9 cellular contexts compared by ENCODE assay signal in the genomic region with DNA sequence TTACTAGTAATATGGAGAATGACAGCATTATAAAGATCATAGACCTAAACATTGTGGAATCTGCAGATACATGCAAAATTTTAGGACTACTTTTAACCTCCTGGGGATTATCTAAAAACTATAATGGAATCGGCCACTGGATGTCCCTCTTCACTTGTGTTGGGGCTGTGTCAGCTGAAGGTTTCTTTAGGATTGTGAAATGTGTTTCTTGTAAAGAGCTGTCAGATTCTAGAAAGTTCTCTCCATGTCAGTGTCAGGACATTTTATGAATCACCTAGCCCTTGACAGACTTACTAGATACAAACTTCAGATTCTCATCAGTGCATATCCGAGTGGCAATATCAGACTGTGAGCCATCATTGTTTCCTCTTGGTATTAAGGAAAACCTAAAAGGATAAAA.
DNase-seq lines count a peak whose midpoint lies in the region; ATAC-seq, FAIRE-seq and TF ChIP-seq lines count a peak whose summit lies in the region.
"Had no signal": no experiment of that assay in that cellular context is flagged by ENCODE, and none has a peak within 500 bp of the region (broad histone marks: within the 10 kb centered on the region; RNA-seq: fewer than 3 reads in every experiment).

No MANE protein-coding gene starts in this region.

- intact Hi-C loops in MCF 10A (cut with micrococcal nuclease): loop anchor here (1.0 kb wide), 1 partner anchor 372 kb away; no protein-coding TSS in a partner anchor
- intact Hi-C loops in breast epithelium (cut with DNase I; ENCODE audit: low total_unique reads): no loop called here

- H3K4me3 ChIP-seq in breast epithelium (no peak overlapping the region), OCI-LY3 (ENCODE audit: low read length) (no peak overlapping the region)

- DNase-seq in MCF 10A (ENCODE audit: unreplicated experiment) (peak; percentile 26), breast epithelium (ENCODE audit: low spot score in 2 of 2) (no peak), foreskin keratinocyte (peak in 1 of 2 donors; percentile 20), type B pancreatic cell (ENCODE audit: extremely low spot score, unreplicated experiment) (no peak), GM12891 (ENCODE audit: insufficient read length, low spot score) (no peak), GF-D8 (lab: John Stamatoyannopoulos, UW) (no peak)
- no peak for DNase-seq in activated naive CD4-positive, alpha-beta T cell treated with anti-CD3 and anti-CD28 coated beads, Interleukin-2, amount 50 U/mL, for 72 hours (ENCODE audit: low spot score in 2 of 2)
- DNase-seq: left colon had no signal

- TF ChIP-seq POLR2A in breast epithelium (IDR thresholded peaks at IDR 0.05) (no peak), GM12891 (IDR thresholded peaks at IDR 0.05; ENCODE audit: low read depth, low read length) (no peak)

- no peak overlapping the region for H3K4me2 ChIP-seq in OCI-LY3 (ENCODE audit: low read length)

- H3K27ac Mint-ChIP-seq in MCF 10A (ENCODE audit: low read depth, unreplicated experiment) (no peak overlapping the region), type B pancreatic cell (no peak overlapping the region)
- H3K27ac Mint-ChIP-seq in activated naive CD4-positive, alpha-beta T cell treated with anti-CD3 and anti-CD28 coated beads, Interleukin-2, amount 50 U/mL, for 72 hours: no peak overlapping the region

- TF ChIP-seq CTCF in MCF 10A (IDR thresholded peaks at IDR 0.05; ENCODE audit: unreplicated experiment) (no peak), breast epithelium (IDR thresholded peaks at IDR 0.05) (peak in 1 of 3 donors; percentile 16), OCI-LY3 (IDR thresholded peaks at IDR 0.05; ENCODE audit: low read depth, low read length) (peak; percentile 66), foreskin keratinocyte (conservative IDR thresholded peaks at IDR 0.05) (peak; percentile 43), type B pancreatic cell (conservative IDR thresholded peaks at IDR 0.05) (peak; percentile 65)

- H3K27me3 ChIP-seq in breast epithelium: no peaks in the 10 kb centered on the region
- no peaks in the 10 kb centered on the region for H3K27me3 ChIP-seq in OCI-LY3 (ENCODE audit: low read depth, low read length)
- H3K27me3 ChIP-seq in foreskin keratinocyte: no peaks in the 10 kb centered on the region

- ATAC-seq in foreskin keratinocyte: peak; percentile 50
- ATAC-seq in activated naive CD4-positive, alpha-beta T cell treated with anti-CD3 and anti-CD28 coated beads, Interleukin-2, amount 50 U/mL, for 72 hours: no peak
- ATAC-seq: left colon had no signal

- H2AFZ ChIP-seq in OCI-LY3 (ENCODE audit: low read depth, low read length): no peak overlapping the region

- POLR2A ChIA-PET in MCF 10A (lab: Yijun Ruan, JAX): no interaction called here

- H3K36me3 Mint-ChIP-seq in MCF 10A (ENCODE audit: insufficient read depth, unreplicated experiment): peaks cover 6% of the 10 kb centered on the region
- peaks cover 8% of the 10 kb centered on the region for H3K36me3 Mint-ChIP-seq in type B pancreatic cell
- no peaks in the 10 kb centered on the region for H3K36me3 Mint-ChIP-seq in activated naive CD4-positive, alpha-beta T cell treated with anti-CD3 and anti-CD28 coated beads, Interleukin-2, amount 50 U/mL, for 72 hours

- no peaks in the 10 kb centered on the region for H3K4me1 ChIP-seq in breast epithelium
- H3K4me1 ChIP-seq in OCI-LY3 (ENCODE audit: low read length): no peaks in the 10 kb centered on the region
- H3K4me1 ChIP-seq in foreskin keratinocyte: no peaks in the 10 kb centered on the region

- BruUV-seq in MCF 10A (replicated peaks; lab: Mats Ljungman, UMichigan): no TSS peak

- FAIRE-seq in GM12891 (lab: Jason Lieb, UNC): no peak

- H3K4me1 Mint-ChIP-seq in MCF 10A (ENCODE audit: insufficient read depth, unreplicated experiment) (no peaks in the 10 kb centered on the region), type B pancreatic cell (ENCODE audit: unreplicated experiment) (peaks cover 6% of the 10 kb centered on the region)

- no peaks in the 10 kb centered on the region for H3K36me3 ChIP-seq in breast epithelium
- H3K36me3 ChIP-seq in OCI-LY3 (replicated peaks; ENCODE audit: low read depth, low read length): peaks cover 2% of the 10 kb centered on the region

- no peaks in the 10 kb centered on the region for H3K79me2 ChIP-seq in OCI-LY3 (ENCODE audit: low read length)

- H4K20me1 ChIP-seq in OCI-LY3 (ENCODE audit: insufficient read depth, low read length): no peaks in the 10 kb centered on the region

- CTCF ChIA-PET in MCF 10A (lab: Yijun Ruan, JAX): interaction anchor here (0.6 to 0.7 kb wide), 2 partner anchors 90 to 106 kb away, joined by 3 read pairs; no protein-coding TSS in a partner anchor

- H3K27ac ChIP-seq in breast epithelium (no peak overlapping the region), OCI-LY3 (ENCODE audit: low read length) (no peak overlapping the region), foreskin keratinocyte (no peak overlapping the region)

- H3K9me3 Mint-ChIP-seq in MCF 10A (ENCODE audit: unreplicated experiment): peaks cover 12% of the 10 kb centered on the region
- H3K9me3 Mint-ChIP-seq in type B pancreatic cell: peaks cover 6% of the 10 kb centered on the region
- H3K9me3 Mint-ChIP-seq in activated naive CD4-positive, alpha-beta T cell treated with anti-CD3 and anti-CD28 coated beads, Interleukin-2, amount 50 U/mL, for 72 hours: peaks cover 7 to 10% of the 10 kb centered on the region in 2 donors

- H3K9ac ChIP-seq in OCI-LY3 (ENCODE audit: low read length): no peak overlapping the region

- no peak overlapping the region for H3K4me3 Mint-ChIP-seq in MCF 10A (ENCODE audit: unreplicated experiment)
- no peak overlapping the region for H3K4me3 Mint-ChIP-seq in type B pancreatic cell

- H3K9me3 ChIP-seq in breast epithelium (no peaks in the 10 kb centered on the region), OCI-LY3 (ENCODE audit: insufficient read depth, low read length) (no peaks in the 10 kb centered on the region)

- H3K27me3 Mint-ChIP-seq in MCF 10A (ENCODE audit: insufficient read depth, unreplicated experiment): no peaks in the 10 kb centered on the region
- H3K27me3 Mint-ChIP-seq in type B pancreatic cell: no peaks in the 10 kb centered on the region

TF ChIP-seq in GM12891, 5 proteins besides CTCF, POLR2A, EP300 and RAD21:
- TF ChIP-seq POLR2AphosphoS5 (IDR thresholded peaks at IDR 0.05; ENCODE audit: low read depth, low read length) (no peak), POU2F2 (IDR thresholded peaks at IDR 0.05; ENCODE audit: low read depth, low read length) (no peak), TAF1 (IDR thresholded peaks at IDR 0.05; ENCODE audit: low read depth, low read length) (no peak), PAX5 (IDR thresholded peaks at IDR 0.05; ENCODE audit: insufficient read depth, low read length, severe bottlenecking) (no peak), SPI1 (IDR thresholded peaks at IDR 0.05; ENCODE audit: low read depth, low read length) (no peak)
TF ChIP-seq in GM12891: peak in this region for 0.
